20 cellular contexts compared by ENCODE assay signal in the genomic region with DNA sequence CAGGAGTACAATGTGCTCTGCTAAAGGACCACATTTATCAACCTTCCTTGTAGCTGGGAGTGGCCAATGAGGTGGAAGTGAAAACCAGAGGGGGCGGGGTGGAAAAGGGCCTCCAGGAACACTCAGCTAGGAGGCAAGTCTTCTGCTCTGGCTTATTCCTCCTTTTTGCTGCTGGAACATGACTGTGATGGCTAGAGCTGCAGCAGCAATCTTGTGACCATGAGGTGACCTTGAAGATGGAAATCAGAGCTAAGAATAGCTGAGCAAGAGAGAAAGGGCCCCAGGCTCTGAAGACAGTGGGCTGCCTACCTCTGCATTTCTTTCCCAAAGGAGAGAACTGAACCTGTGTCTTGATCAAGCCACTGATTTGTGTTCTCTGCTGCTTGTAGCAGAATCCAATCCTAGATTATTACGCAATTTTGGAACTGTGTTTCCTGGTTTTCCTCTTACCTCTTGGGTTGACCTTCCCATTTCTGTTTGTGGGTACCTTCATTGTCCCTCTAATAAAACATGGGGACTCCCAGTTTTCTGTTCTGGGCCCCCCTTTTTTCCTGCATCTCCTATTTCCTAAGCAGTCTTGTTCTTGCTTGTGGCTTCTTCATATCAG. TPM values are rescaled to one million over a fixed set of nuclear protein-coding genes. Genes with fewer than 3 reads are reported as not detected.
DNase-seq lines count a peak whose midpoint lies in the region; ATAC-seq, FAIRE-seq and TF ChIP-seq lines count a peak whose summit lies in the region.
"Had no signal": no experiment of that assay in that cellular context is flagged by ENCODE, and none has a peak within 500 bp of the region (broad histone marks: within the 10 kb centered on the region; RNA-seq: fewer than 3 reads in every experiment).

No MANE protein-coding gene starts in this region.

- H3K36me3 Mint-ChIP-seq in WTC11, result no peaks in the 10 kb centered on the region
- no peaks in the 10 kb centered on the region for H3K36me3 Mint-ChIP-seq in neural progenitor cell
- H3K36me3 Mint-ChIP-seq in mesothelial cell of epicardium, result no peaks in the 10 kb centered on the region
- H3K36me3 Mint-ChIP-seq in immature natural killer cell, result no peaks in the 10 kb centered on the region

- no peak overlapping the region for H3K9ac ChIP-seq in neural progenitor cell
- H3K9ac ChIP-seq: GM23248 had no signal

- H3K4me1 ChIP-seq in A549 (no peaks in the 10 kb centered on the region), HEK293 (ENCODE audit: control insufficient read depth, insufficient read depth, low read length) (no peaks in the 10 kb centered on the region), neural progenitor cell (no peaks in the 10 kb centered on the region), A673 (ENCODE audit: insufficient read depth, low read length, poor library complexity, severe bottlenecking) (no peaks in the 10 kb centered on the region)
- H3K4me1 ChIP-seq: BE2C, Caco-2 had no signal

- no peaks in the 10 kb centered on the region for H4K20me1 ChIP-seq in neural progenitor cell (ENCODE audit: low read depth)

- 70% methylated on average over 2 of the region's 2 CpGs for WGBS in A549 (ENCODE audit: missing lambda C conversion rate)

- TF ChIP-seq EP300 in A549 (IDR thresholded peaks at IDR 0.05), result no peak

- BruUV-seq in A673 (replicated peaks; lab: Mats Ljungman, UMichigan), result no TSS peak

- H3K4me1 Mint-ChIP-seq in WTC11 (no peaks in the 10 kb centered on the region), neural progenitor cell (peaks cover 20% of the 10 kb centered on the region), mesothelial cell of epicardium (peaks cover 7% of the 10 kb centered on the region), immature natural killer cell (no peaks in the 10 kb centered on the region)

- CTCF ChIA-PET in A549 (lab: Yijun Ruan, JAX), result interaction anchor here (0.6 kb wide), 1 partner anchor 1486 kb away, joined by 4 read pairs; no protein-coding TSS in a partner anchor
- CTCF ChIA-PET in HEK293 (lab: Yijun Ruan, JAX), result no interaction called here
- CTCF ChIA-PET in WTC11 (lab: Charles Lee), result interaction anchor here (0.6 kb wide), 1 partner anchor 177 kb away, joined by 3 read pairs; no protein-coding TSS in a partner anchor
- CTCF ChIA-PET in A673 (lab: Charles Lee), result no interaction called here

- H3K4me3 ChIP-seq in A549 (no peak overlapping the region), HEK293 (ENCODE audit: low read depth, low read length) (no peak overlapping the region), neural progenitor cell (no peak overlapping the region), A673 (ENCODE audit: low read depth, low read length, poor library complexity, severe bottlenecking) (no peak overlapping the region)
- H3K4me3 ChIP-seq: GM23248 had no signal

- H3K27ac ChIP-seq in A549 (no peak overlapping the region), HEK293 (ENCODE audit: extremely low read depth, low read depth, low read length) (no peak overlapping the region), neural progenitor cell (no peak overlapping the region), A673 (ENCODE audit: low read depth, low read length, poor library complexity, severe bottlenecking) (no peak overlapping the region)
- H3K27ac ChIP-seq: C4-2B, GM23248 had no signal

- H3K4me2 ChIP-seq in A549, result no peak overlapping the region
- H3K4me2 ChIP-seq in neural progenitor cell, result no peak overlapping the region

- TF ChIP-seq CTCF in A549 (IDR thresholded peaks at IDR 0.05), result no peak
- TF ChIP-seq CTCF in HEK293 (tag by site-specific recombination; IDR thresholded peaks at IDR 0.05), result no peak
- no peak for TF ChIP-seq CTCF in WTC11 (IDR thresholded peaks at IDR 0.05)
- TF ChIP-seq CTCF in neural progenitor cell (IDR thresholded peaks at IDR 0.05), result no peak
- TF ChIP-seq CTCF in mesothelial cell of epicardium (IDR thresholded peaks at IDR 0.05; ENCODE audit: unreplicated experiment), result no peak
- TF ChIP-seq CTCF in A673 (conservative IDR thresholded peaks at IDR 0.05; ENCODE audit: low read depth, low read length), result no peak

- H3K9me3 Mint-ChIP-seq in WTC11, result peaks cover 5% of the 10 kb centered on the region; the same call in 1 of the 2 replicates
- no peaks in the 10 kb centered on the region for H3K9me3 Mint-ChIP-seq in neural progenitor cell
- H3K9me3 Mint-ChIP-seq in mesothelial cell of epicardium, result peaks cover 4% of the 10 kb centered on the region
- H3K9me3 Mint-ChIP-seq in immature natural killer cell, result no peaks in the 10 kb centered on the region

- no peaks in the 10 kb centered on the region for H3F3A ChIP-seq in neural progenitor cell (ENCODE audit: low read depth)

- H3K27ac Mint-ChIP-seq in WTC11 (no peak overlapping the region), neural progenitor cell (peak overlapping the region; percentile 80), mesothelial cell of epicardium (no peak overlapping the region), immature natural killer cell (no peak overlapping the region)
- H3K27ac Mint-ChIP-seq: CD4-positive, alpha-beta T cell had no signal

- ATAC-seq in A549, result no peak
- no peak for ATAC-seq in WTC11

- no peak for TF ChIP-seq RAD21 in A549 (conservative IDR thresholded peaks at IDR 0.05 in 1 of 2, IDR thresholded peaks at IDR 0.05 in 1 of 2)

- H3K79me2 ChIP-seq in neural progenitor cell (ENCODE audit: low read depth), result no peaks in the 10 kb centered on the region

- peaks cover 26% of the 10 kb centered on the region for H3K27me3 ChIP-seq in neural progenitor cell
- H3K27me3 ChIP-seq in A673 (replicated peaks; ENCODE audit: insufficient read depth, low read depth, low read length, poor library complexity), result peaks cover 28% of the 10 kb centered on the region
- H3K27me3 ChIP-seq: BE2C had no signal

- intact Hi-C loops in A673 (cut with micrococcal nuclease; ENCODE audit: unreplicated experiment), result no loop called here

- H3K4me3 Mint-ChIP-seq in WTC11 (no peak overlapping the region), neural progenitor cell (no peak overlapping the region), mesothelial cell of epicardium (no peak overlapping the region), immature natural killer cell (no peak overlapping the region)
- H3K4me3 Mint-ChIP-seq: CD4-positive, alpha-beta T cell had no signal

- TF ChIP-seq POLR2A in A549 (IDR thresholded peaks at IDR 0.05; ENCODE audit: low read length), result no peak

- H3K36me3 ChIP-seq in HEK293 (ENCODE audit: control insufficient read depth in 2 of 2, insufficient read depth in 1 of 2, low read length in 2 of 2) (no peaks in the 10 kb centered on the region), neural progenitor cell (no peaks in the 10 kb centered on the region), A673 (ENCODE audit: insufficient read depth, low read length, poor library complexity, severe bottlenecking) (no peaks in the 10 kb centered on the region)
- H3K36me3 ChIP-seq: BE2C had no signal

- FAIRE-seq in A549 (lab: Jason Lieb, UNC), result no peak
- FAIRE-seq: D721Med, G401.6, GM12891, GM18507 had no signal

- POLR2A ChIA-PET in A549 (lab: Yijun Ruan, JAX), result no interaction called here
- POLR2A ChIA-PET in HEK293 (lab: Yijun Ruan, JAX), result interaction anchor here (0.6 kb wide), 1 partner anchor 456 kb away, joined by 4 read pairs; no protein-coding TSS in a partner anchor
- POLR2A ChIA-PET in WTC11 (lab: Charles Lee), result no interaction called here
- POLR2A ChIA-PET in A673 (lab: Charles Lee; ENCODE audit: low non-redundant PET), result no interaction called here

- H3K27me3 Mint-ChIP-seq in WTC11 (ENCODE audit: low read depth) (no peaks in the 10 kb centered on the region; the same call in 1 of the 2 replicates), neural progenitor cell (ENCODE audit: insufficient read depth, low read depth) (peaks cover 22% of the 10 kb centered on the region), mesothelial cell of epicardium (ENCODE audit: low read depth) (no peaks in the 10 kb centered on the region), immature natural killer cell (ENCODE audit: low read depth in 3 of 3) (peaks cover 1 to 9% (median 5%) of the 10 kb centered on the region in 3 donors)

- DNase-seq in A549 (ENCODE audit: low read depth in 1 of 2, low spot score in 1 of 2) (no peak), WTC11 (ENCODE audit: low spot score) (no peak), neural progenitor cell (ENCODE audit: low spot score) (no peak), mesothelial cell of epicardium (ENCODE audit: low spot score in 2 of 2, unreplicated experiment in 2 of 2) (no peak), A673 (ENCODE audit: low spot score) (no peak), immature natural killer cell (no peak)
- DNase-seq: 8988T; ACHN; BE2C; Caco-2; CD4-positive, alpha-beta T cell; GM23248; H7; KG1 had no signal

- no peak overlapping the region for H2AFZ ChIP-seq in neural progenitor cell (replicated peaks)
- H2AFZ ChIP-seq: GM23248 had no signal

- H3K9me3 ChIP-seq in A549 (no peaks in the 10 kb centered on the region; the same call in 2 of the 3 replicates), HEK293 (ENCODE audit: control insufficient read depth, insufficient read depth, low read depth, low read length) (no peaks in the 10 kb centered on the region), neural progenitor cell (ENCODE audit: low read depth) (no peaks in the 10 kb centered on the region), A673 (ENCODE audit: low read depth, low read length, poor library complexity, severe bottlenecking) (no peaks in the 10 kb centered on the region)
- H3K9me3 ChIP-seq: BE2C, Caco-2 had no signal

TF ChIP-seq in A549, 52 proteins besides CTCF, POLR2A, EP300 and RAD21 (continues in another document):
- no peak for TF ChIP-seq CBX8 (IDR thresholded peaks at IDR 0.05)
- TF ChIP-seq CBX2 (IDR thresholded peaks at IDR 0.05; ENCODE audit: borderline replicate concordance, low read depth), result no peak
- peak; percentile 27 to 65; a peak in 3 of 4 replicates for TF ChIP-seq CEBPB (IDR thresholded peaks at IDR 0.05)

TF ChIP-seq in WTC11, 78 proteins besides CTCF, POLR2A, EP300 and RAD21 (continues in another document):
- no peak for TF ChIP-seq ESRRA (CRISPR knock-in tag; IDR thresholded peaks at IDR 0.05; ENCODE audit: borderline replicate concordance)
- no peak for TF ChIP-seq JUN (CRISPR knock-in tag; IDR thresholded peaks at IDR 0.05)
- TF ChIP-seq GTF2I (CRISPR knock-in tag; conservative IDR thresholded peaks at IDR 0.05), result 0 out of 2 replicates have a peak, but pooled peaks have one; percentile 15
- TF ChIP-seq SMAD4 (CRISPR knock-in tag; IDR thresholded peaks at IDR 0.05), result no peak
- TF ChIP-seq CBFB (CRISPR knock-in tag; IDR thresholded peaks at IDR 0.05; ENCODE audit: low read depth), result no peak

RNA-seq across cellular contexts. Expression of gene WNT4, which starts 36.4 kb away (rescaled TPM):
- polyA plus RNA-seq in A549 (2011; rRNA removed) (0.62 and 0.85 TPM in 2 replicates), A549 (2017; fragmentation: RNase III; extraction: RNeasy Plus Mini Kit Qiagen cat#74134 plus additional on column Dnase treatment) (0.13 to 0.33 TPM (median 0.23 TPM) in 3 replicates), immature natural killer cell (under 1 TPM in 1 of 3 donors, not detected in 2; 0.08 TPM)
- 0.39 and 0.49 TPM in 2 replicates for polyA plus RNA-seq in A549 (2012; cell fraction: cytosol; rRNA removed)
- 0.16 and 0.28 TPM in 2 replicates for polyA plus RNA-seq in A549 (2012; cell fraction: nucleus; rRNA removed)
- 0.54 and 0.87 TPM in 2 replicates for polyA minus RNA-seq in A549 (2011; rRNA and poly(A)+ RNA removed)
- total RNA-seq in WTC11 (2021) (0.69 to 0.85 TPM (median 0.70 TPM) in 3 replicates), neural progenitor cell (ENCODE audit: low replicate concordance) (0.03 TPM in 1 of 2 replicates, not detected in the other), mesothelial cell of epicardium (34.9 to 41.2 TPM (median 38.7 TPM) in 3 replicates), A673 (2021) (not detected in 2 replicates)
- total RNA-seq: CD4-positive, alpha-beta T cell had no signal

Comparison
In these comparisons a context has a peak if more than half of its experiments do, and no peak if none do; other contexts are left out.
1. RNA of gene WNT4, which starts 36.4 kb away (total RNA-seq): 34.9 to 41.2 TPM in mesothelial cell of epicardium; 0.69 to 0.85 TPM in WTC11, not detected in A673 and 0.03 TPM in neural progenitor cell; every median in the first group is over 10 times any median in the second.
2. CTCF ChIA-PET loops: an anchor here in A549 (0.6 kb wide) and WTC11 (0.6 kb wide); none called in HEK293 and A673.